Comparison of ENCODE assay signal across 8 cellular contexts in the genomic region with DNA sequence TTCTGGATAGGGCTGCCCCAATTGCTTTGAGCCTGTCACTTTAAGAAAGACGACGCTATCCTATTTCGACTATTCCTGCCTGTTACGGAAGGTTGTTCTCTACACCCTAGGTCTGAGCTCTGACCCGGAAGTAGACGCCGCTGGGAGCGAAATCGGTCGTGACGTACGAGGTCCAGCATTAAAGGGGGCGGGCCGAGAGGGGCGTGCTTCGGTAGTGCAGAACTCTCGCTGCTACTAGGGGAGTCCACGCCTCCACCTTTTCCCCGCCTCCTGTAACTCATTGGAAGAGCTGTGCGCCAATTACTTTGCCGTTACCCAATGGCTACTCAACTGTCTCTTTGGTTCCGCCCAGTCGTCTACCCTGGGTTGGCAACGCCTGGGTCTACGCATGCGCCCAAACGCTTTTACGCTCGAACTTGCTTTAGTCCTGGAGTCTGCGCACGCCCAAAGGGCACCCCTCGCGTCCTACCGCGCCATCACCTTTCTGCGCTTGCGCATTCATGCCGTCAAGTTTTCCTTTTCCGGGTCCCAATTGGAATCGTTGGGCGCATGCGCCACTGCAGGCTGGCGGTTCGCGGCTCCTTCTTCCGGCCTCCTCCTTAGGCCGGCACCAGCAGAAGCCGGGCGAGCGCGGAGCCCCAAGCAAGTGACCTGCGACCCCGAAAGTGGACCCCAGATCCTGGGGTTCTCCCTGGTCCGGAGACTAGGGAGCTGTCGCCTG. TPM values are rescaled to one million over a fixed set of nuclear protein-coding genes. Genes with fewer than 3 reads are reported as not detected.
A peak's percentile ranks its signal among the peaks of the same experiment; 100 is the strongest.
DNase-seq lines count a peak whose midpoint lies in the region; ATAC-seq and TF ChIP-seq lines count a peak whose summit lies in the region.

A gene (plus strand): TSS at position 548 of the 721 bp plus-strand sequence. CDS start 536 bp downstream, outside the sequence.

- TF ChIP-seq CTCF in DOHH2 (IDR thresholded peaks at IDR 0.05; ENCODE audit: low read depth, low read length, poor library complexity, severe bottlenecking), result no peak
- no peak for TF ChIP-seq CTCF in LNCaP clone FGC (IDR thresholded peaks at IDR 0.05; ENCODE audit: control insufficient read depth, extremely low read depth, insufficient read depth)
- TF ChIP-seq CTCF in RWPE1 (conservative IDR thresholded peaks at IDR 0.05; ENCODE audit: low read depth), result no peak

- CTCF ChIA-PET in RWPE1 (lab: Yijun Ruan, JAX), result interaction anchor here (0.6 to 1.9 kb wide), 3 partner anchors 16 to 75 kb away, joined by 3 to 6 read pairs (median 3); no protein-coding TSS in a partner anchor

- H3K4me3 ChIP-seq in DOHH2 (ENCODE audit: low read length) (peak within 1 kb of the TSS; percentile 78), LNCaP clone FGC (ENCODE audit: low read depth, low read length) (peak within 1 kb of the TSS; percentile 98)

- H3K79me2 ChIP-seq in DOHH2 (ENCODE audit: control insufficient read depth, low read length), result peaks cover 83% of the 10 kb centered on the region

- H3K36me3 ChIP-seq in DOHH2 (ENCODE audit: control insufficient read depth, low read length), result peaks cover 63% of the 10 kb centered on the region

- H3K9me2 ChIP-seq in DOHH2 (replicated peaks; ENCODE audit: control insufficient read depth, low read length), result no peaks in the 10 kb centered on the region

- peak within 1 kb of the TSS; percentile 93 for H3K27ac Mint-ChIP-seq in activated T-helper 17 cell treated with anti-CD3 and anti-CD28 coated beads, Interleukin-2, amount 50 U/mL, for 72 hours
- peak within 1 kb of the TSS; percentile 77 to 99 (median 98) for H3K27ac Mint-ChIP-seq in naive B cell
- peak within 1 kb of the TSS; percentile 94 for H3K27ac Mint-ChIP-seq in stimulated activated memory B cell treated with anti-CD40 and anti-IgM and Interleukin-4, amounts not matched to agents 10 μg/mL and 1 μg/mL and 100 μg/mL, for 72 hours

- ATAC-seq in activated T-helper 17 cell treated with anti-CD3 and anti-CD28 coated beads, Interleukin-2, amount 50 U/mL, for 72 hours (replicated peaks), result peak; percentile 91
- peak; percentile 83 to 85 for ATAC-seq in naive B cell (ENCODE audit: low read depth in 2 of 2)
- peak; percentile 93 for ATAC-seq in stimulated activated memory B cell treated with anti-CD40 and anti-IgM and Interleukin-4, amounts not matched to agents 10 μg/mL and 1 μg/mL and 100 μg/mL, for 72 hours

- H3K9me3 ChIP-seq in DOHH2 (ENCODE audit: control insufficient read depth, insufficient read depth, low read length), result no peaks in the 10 kb centered on the region

- no peaks in the 10 kb centered on the region; the same call in 1 of the 2 replicates for H3F3A ChIP-seq in DOHH2 (ENCODE audit: control insufficient read depth, insufficient read depth)

- peaks cover 54% of the 10 kb centered on the region for H3K4me1 ChIP-seq in DOHH2 (ENCODE audit: control insufficient read depth, low read length)

- peak within 1 kb of the TSS; percentile 96 for H3K4me3 Mint-ChIP-seq in activated T-helper 17 cell treated with anti-CD3 and anti-CD28 coated beads, Interleukin-2, amount 50 U/mL, for 72 hours
- peak within 1 kb of the TSS; percentile 93 to 100 (median 96) for H3K4me3 Mint-ChIP-seq in naive B cell
- peak within 1 kb of the TSS; percentile 86 for H3K4me3 Mint-ChIP-seq in stimulated activated memory B cell treated with anti-CD40 and anti-IgM and Interleukin-4, amounts not matched to agents 10 μg/mL and 1 μg/mL and 100 μg/mL, for 72 hours

- peaks cover 18% of the 10 kb centered on the region for H3K4me1 Mint-ChIP-seq in activated T-helper 17 cell treated with anti-CD3 and anti-CD28 coated beads, Interleukin-2, amount 50 U/mL, for 72 hours
- H3K4me1 Mint-ChIP-seq in naive B cell, result peaks cover 35 to 50% (median 45%) of the 10 kb centered on the region in 3 donors
- H3K4me1 Mint-ChIP-seq in stimulated activated memory B cell treated with anti-CD40 and anti-IgM and Interleukin-4, amounts not matched to agents 10 μg/mL and 1 μg/mL and 100 μg/mL, for 72 hours, result peaks cover 58% of the 10 kb centered on the region

- no peaks in the 10 kb centered on the region for H3K27me3 ChIP-seq in DOHH2 (ENCODE audit: control insufficient read depth, low read length)

- H3K27me3 Mint-ChIP-seq in activated T-helper 17 cell treated with anti-CD3 and anti-CD28 coated beads, Interleukin-2, amount 50 U/mL, for 72 hours, result no peaks in the 10 kb centered on the region
- no peaks in the 10 kb centered on the region for H3K27me3 Mint-ChIP-seq in naive B cell
- H3K27me3 Mint-ChIP-seq in stimulated activated memory B cell treated with anti-CD40 and anti-IgM and Interleukin-4, amounts not matched to agents 10 μg/mL and 1 μg/mL and 100 μg/mL, for 72 hours, result no peaks in the 10 kb centered on the region

- peaks cover 86% of the 10 kb centered on the region for H3K36me3 Mint-ChIP-seq in activated T-helper 17 cell treated with anti-CD3 and anti-CD28 coated beads, Interleukin-2, amount 50 U/mL, for 72 hours (ENCODE audit: low read depth)
- H3K36me3 Mint-ChIP-seq in naive B cell, result peaks cover 0 to 7% of the 10 kb centered on the region in 2 donors
- H3K36me3 Mint-ChIP-seq in stimulated activated memory B cell treated with anti-CD40 and anti-IgM and Interleukin-4, amounts not matched to agents 10 μg/mL and 1 μg/mL and 100 μg/mL, for 72 hours, result peaks cover 48% of the 10 kb centered on the region

- DNase-seq in GOT3 (lab: John Stamatoyannopoulos, UW), result peak; percentile 99
- peak; percentile 100 for DNase-seq in LNCaP clone FGC (ENCODE audit: low read depth)
- DNase-seq in RWPE1 (ENCODE audit: low spot score), result peak; percentile 100
- peak; percentile 100 for DNase-seq in fibroblast of gingiva (ENCODE audit: low read depth)
- DNase-seq in naive B cell, result peak; percentile 100

- peak within 1 kb of the TSS; percentile 93 for H3K4me2 ChIP-seq in DOHH2 (ENCODE audit: low read length)

- H4K20me1 ChIP-seq in DOHH2 (ENCODE audit: control insufficient read depth, insufficient read depth, low read depth, low read length), result peaks cover 14% of the 10 kb centered on the region; the same call in 1 of the 2 replicates

- POLR2A ChIA-PET in RWPE1 (lab: Yijun Ruan, JAX; ENCODE audit: low non-redundant PET), result interaction anchor here (0.9 to 1.6 kb wide), 3 partner anchors 40 to 97 kb away, joined by 3 to 8 read pairs (median 4); a partner anchor contains a TSS

- H3K27ac ChIP-seq in DOHH2 (ENCODE audit: low read depth, low read length) (peak within 1 kb of the TSS; percentile 78), RWPE1 (peak within 1 kb of the TSS; percentile 93)

- no peaks in the 10 kb centered on the region for H3K9me3 Mint-ChIP-seq in activated T-helper 17 cell treated with anti-CD3 and anti-CD28 coated beads, Interleukin-2, amount 50 U/mL, for 72 hours
- H3K9me3 Mint-ChIP-seq in naive B cell, result no peaks in the 10 kb centered on the region
- no peaks in the 10 kb centered on the region for H3K9me3 Mint-ChIP-seq in stimulated activated memory B cell treated with anti-CD40 and anti-IgM and Interleukin-4, amounts not matched to agents 10 μg/mL and 1 μg/mL and 100 μg/mL, for 72 hours

RNA-seq across cellular contexts. Expression of the gene that starts here (rescaled TPM):
- 10 to 100 TPM; 20.8 to 39.1 TPM for total RNA-seq in activated T-helper 17 cell treated with anti-CD3 and anti-CD28 coated beads, Interleukin-2, amount 50 U/mL, for 72 hours
- 1 to 10 TPM in 5 of 6 donors, not detected in 1; 1.7 to 5.9 (median 3.0) TPM for polyA plus RNA-seq in naive B cell (ENCODE audit: low read depth in 6 of 6)

Comparison
In these comparisons a context has a peak if more than half of its experiments do, and no peak if none do; other contexts are left out.
1. Peak in every context shown above with its lines: DNase-seq, ATAC-seq, H3K4me3 ChIP-seq and H3K27ac ChIP-seq.